13 cellular contexts compared by ENCODE assay signal in genomic region chr15:90654233-90655124, GRCh38.
DNase-seq lines count a peak whose midpoint lies in the region; ATAC-seq, FAIRE-seq and TF ChIP-seq lines count a peak whose summit lies in the region.
"Had no signal": no experiment of that assay in that cellular context is flagged by ENCODE, and none has a peak within 500 bp of the region (broad histone marks: within the 10 kb centered on the region; RNA-seq: fewer than 3 reads in every experiment).

No MANE protein-coding gene starts in this region.

- no peak overlapping the region for H3K9ac ChIP-seq in kidney (ENCODE audit: low read length in 2 of 2)

- no peaks in the 10 kb centered on the region for H3K9me3 Mint-ChIP-seq in stimulated activated effector memory CD8-positive, alpha-beta T cell treated with anti-CD3 and anti-CD28 coated beads, Interleukin-12 subunit alpha, Interleukin-12 subunit beta, amount 100 ng/mL, for 72 hours
- H3K9me3 Mint-ChIP-seq: CD4-positive, alpha-beta memory T cell; nephron had no signal

- no peaks in the 10 kb centered on the region for H3K4me1 ChIP-seq in kidney (ENCODE audit: control insufficient read depth in 1 of 2, insufficient read depth in 1 of 2, low read depth in 1 of 2, low read length in 2 of 2)

- H3K27ac Mint-ChIP-seq in stimulated activated effector memory CD8-positive, alpha-beta T cell treated with anti-CD3 and anti-CD28 coated beads, Interleukin-12 subunit alpha, Interleukin-12 subunit beta, amount 100 ng/mL, for 72 hours = peak overlapping the region; percentile 70
- H3K27ac Mint-ChIP-seq: CD4-positive, alpha-beta memory T cell; nephron had no signal

- H3K4me3 Mint-ChIP-seq in stimulated activated effector memory CD8-positive, alpha-beta T cell treated with anti-CD3 and anti-CD28 coated beads, Interleukin-12 subunit alpha, Interleukin-12 subunit beta, amount 100 ng/mL, for 72 hours = no peak overlapping the region
- H3K4me3 Mint-ChIP-seq: CD4-positive, alpha-beta memory T cell; nephron had no signal

- intact Hi-C loops in left cardiac atrium (cut with DNase I) = no loop called here
- intact Hi-C loops in Right ventricle myocardium superior (cut with DNase I) = no loop called here
- intact Hi-C loops in kidney (cut with DNase I) = no loop called here

- H3K4me3 ChIP-seq in NB4 (ENCODE audit: low read depth, low read length) (no peak overlapping the region), kidney (ENCODE audit: low read length in 2 of 2) (no peak overlapping the region)

- peak; percentile 46 to 57 for ATAC-seq in left cardiac atrium
- ATAC-seq in Right ventricle myocardium superior (ENCODE audit: poor library complexity) = no peak
- ATAC-seq in stimulated activated effector memory CD8-positive, alpha-beta T cell treated with anti-CD3 and anti-CD28 coated beads, Interleukin-12 subunit alpha, Interleukin-12 subunit beta, amount 100 ng/mL, for 72 hours = peak; percentile 77
- no peak for ATAC-seq in GM21423 (IDR thresholded peaks at IDR 0.05; ENCODE audit: unreplicated experiment)
- ATAC-seq in HG03469 (IDR thresholded peaks at IDR 0.05; ENCODE audit: unreplicated experiment) = no peak

- no peaks in the 10 kb centered on the region for H3K9me3 ChIP-seq in kidney (ENCODE audit: control insufficient read depth in 1 of 2, low read length in 2 of 2)

- no peak for FAIRE-seq in kidney (lab: Jason Lieb, UNC)
- FAIRE-seq: H54 had no signal

- DNase-seq in left cardiac atrium (no peak), Right ventricle myocardium superior (no peak), NB4 (ENCODE audit: low read depth) (peak; percentile 85), kidney (peak; percentile 61), nucleus accumbens (lab: John Stamatoyannopoulos, UW) (no peak)
- DNase-seq in stimulated activated effector memory CD8-positive, alpha-beta T cell treated with anti-CD3 and anti-CD28 coated beads, Interleukin-12 subunit alpha, Interleukin-12 subunit beta, amount 100 ng/mL, for 72 hours (ENCODE audit: low spot score in 2 of 2) = no peak
- DNase-seq: activated gamma-delta T cell treated with Interleukin-2 at 50 U/mL for 16 hours; CD4-positive, alpha-beta memory T cell; central memory CD4-positive, alpha-beta T cell had no signal

- peaks cover 9% of the 10 kb centered on the region for H3K36me3 Mint-ChIP-seq in stimulated activated effector memory CD8-positive, alpha-beta T cell treated with anti-CD3 and anti-CD28 coated beads, Interleukin-12 subunit alpha, Interleukin-12 subunit beta, amount 100 ng/mL, for 72 hours
- H3K36me3 Mint-ChIP-seq: CD4-positive, alpha-beta memory T cell had no signal

- peaks cover 48% of the 10 kb centered on the region for H3K4me1 Mint-ChIP-seq in stimulated activated effector memory CD8-positive, alpha-beta T cell treated with anti-CD3 and anti-CD28 coated beads, Interleukin-12 subunit alpha, Interleukin-12 subunit beta, amount 100 ng/mL, for 72 hours

- TF ChIP-seq POLR2A in NB4 (IDR thresholded peaks at IDR 0.05; ENCODE audit: extremely low read depth, insufficient read length) = no peak

- H3K27ac ChIP-seq in kidney (ENCODE audit: low read depth in 2 of 2, low read length in 2 of 2) = no peak overlapping the region

- H3K36me3 ChIP-seq in kidney (ENCODE audit: control insufficient read depth in 1 of 2, insufficient read depth in 2 of 2, low read length in 2 of 2) = no peaks in the 10 kb centered on the region

- no peak for TF ChIP-seq CTCF in NB4 (IDR thresholded peaks at IDR 0.05; ENCODE audit: low read depth, low read length)
- TF ChIP-seq CTCF in kidney (IDR thresholded peaks at IDR 0.05; ENCODE audit: borderline replicate concordance, extremely low read depth, insufficient read depth) = no peak

Comparison
In these comparisons a context has a peak if more than half of its experiments do, and no peak if none do; other contexts are left out.
1. ATAC-seq: peak in left cardiac atrium (2 of 2) and stimulated activated effector memory CD8-positive, alpha-beta T cell treated with anti-CD3 and anti-CD28 coated beads, Interleukin-12 subunit alpha, Interleukin-12 subunit beta, amount 100 ng/mL, for 72 hours (single experiment); none in Right ventricle myocardium superior (single experiment), GM21423 (single experiment) and HG03469 (single experiment).
2. DNase-seq: peak in NB4 (single experiment) and kidney (single experiment); none in left cardiac atrium (single experiment), Right ventricle myocardium superior (single experiment), stimulated activated effector memory CD8-positive, alpha-beta T cell treated with anti-CD3 and anti-CD28 coated beads, Interleukin-12 subunit alpha, Interleukin-12 subunit beta, amount 100 ng/mL, for 72 hours (0 of 2) and nucleus accumbens (0 of 56).